Comparison of ENCODE assay signal across 2 cellular contexts in genomic region chr11:120143472-120143871, GRCh38. TPM values are rescaled to one million over a fixed set of nuclear protein-coding genes. Genes with fewer than 3 reads are reported as not detected.
"Had no signal": no experiment of that assay in that cellular context is flagged by ENCODE, and none has a peak within 500 bp of the region (broad histone marks: within the 10 kb centered on the region; RNA-seq: fewer than 3 reads in every experiment).

No MANE protein-coding gene starts in this region.

RNA-seq across cellular contexts. Expression of gene TRIM29, which starts 5.6 kb away (rescaled TPM):
- total RNA-seq: LHCN-M2, NCI-H460 had no signal
